ENCODE assay signal across 8 cellular contexts in genomic region chr2:158457092-158457825, GRCh38. TPM values are rescaled to one million over a fixed set of nuclear protein-coding genes. Genes with fewer than 3 reads are reported as not detected.
DNase-seq lines count a peak whose midpoint lies in the region; ATAC-seq and TF ChIP-seq lines count a peak whose summit lies in the region.

No MANE protein-coding gene starts in this region.

- H3K27ac Mint-ChIP-seq in CD14-positive monocyte (peak overlapping the region; percentile 70 to 93 (median 82)), nephron progenitor cell (peak overlapping the region; percentile 97)
- peak overlapping the region; percentile 92 for H3K27ac Mint-ChIP-seq in activated T-helper 1 cell treated with anti-CD3 and anti-CD28 coated beads, Interleukin-12 subunit alpha, Interleukin-12 subunit beta, Interleukin-2, Interleukin-4 antibody, amounts not matched to agents 30 ng/mL and 10 ng/mL and 1 ng/mL, durations not matched to agents 14 hours and 24 hours and 36 hours

- H3K27ac ChIP-seq in stomach smooth muscle (ENCODE audit: low read length) = peak overlapping the region; percentile 78

- peak overlapping the region; percentile 71 for H3K9ac ChIP-seq in stomach smooth muscle (ENCODE audit: low read length in 2 of 2)

- TF ChIP-seq CTCF in CD14-positive monocyte (IDR thresholded peaks at IDR 0.05) = peak; percentile 2
- TF ChIP-seq CTCF in fibroblast of the aortic adventitia (IDR thresholded peaks at IDR 0.05; ENCODE audit: insufficient read depth, low read length) = peak; percentile 22
- no peak for TF ChIP-seq CTCF in nephron progenitor cell (IDR thresholded peaks at IDR 0.05)

- H3K36me3 Mint-ChIP-seq in CD14-positive monocyte (no peaks in the 10 kb centered on the region), nephron progenitor cell (ENCODE audit: low read depth) (no peaks in the 10 kb centered on the region)
- H3K36me3 Mint-ChIP-seq in activated T-helper 1 cell treated with anti-CD3 and anti-CD28 coated beads, Interleukin-12 subunit alpha, Interleukin-12 subunit beta, Interleukin-2, Interleukin-4 antibody, amounts not matched to agents 30 ng/mL and 10 ng/mL and 1 ng/mL, durations not matched to agents 14 hours and 24 hours and 36 hours (ENCODE audit: low read depth) = peaks cover 10% of the 10 kb centered on the region

- H3K27me3 Mint-ChIP-seq in CD14-positive monocyte (ENCODE audit: low read depth in 3 of 3) (peaks cover 6 to 20% (median 15%) of the 10 kb centered on the region in 3 donors), nephron progenitor cell (ENCODE audit: low read depth, poor library complexity) (no peaks in the 10 kb centered on the region)
- peaks cover 26% of the 10 kb centered on the region for H3K27me3 Mint-ChIP-seq in activated T-helper 1 cell treated with anti-CD3 and anti-CD28 coated beads, Interleukin-12 subunit alpha, Interleukin-12 subunit beta, Interleukin-2, Interleukin-4 antibody, amounts not matched to agents 30 ng/mL and 10 ng/mL and 1 ng/mL, durations not matched to agents 14 hours and 24 hours and 36 hours (ENCODE audit: insufficient read depth)

- H3K4me1 Mint-ChIP-seq in CD14-positive monocyte (peaks cover 34% of the 10 kb centered on the region), nephron progenitor cell (peaks cover 49% of the 10 kb centered on the region)
- peaks cover 23% of the 10 kb centered on the region for H3K4me1 Mint-ChIP-seq in activated T-helper 1 cell treated with anti-CD3 and anti-CD28 coated beads, Interleukin-12 subunit alpha, Interleukin-12 subunit beta, Interleukin-2, Interleukin-4 antibody, amounts not matched to agents 30 ng/mL and 10 ng/mL and 1 ng/mL, durations not matched to agents 14 hours and 24 hours and 36 hours (ENCODE audit: low read depth)

- H3K4me3 Mint-ChIP-seq in CD14-positive monocyte (peak overlapping the region; percentile 96 to 98), nephron progenitor cell (peak overlapping the region; percentile 98)
- peak overlapping the region; percentile 98 for H3K4me3 Mint-ChIP-seq in activated T-helper 1 cell treated with anti-CD3 and anti-CD28 coated beads, Interleukin-12 subunit alpha, Interleukin-12 subunit beta, Interleukin-2, Interleukin-4 antibody, amounts not matched to agents 30 ng/mL and 10 ng/mL and 1 ng/mL, durations not matched to agents 14 hours and 24 hours and 36 hours

- H3K4me3 ChIP-seq in fibroblast of the aortic adventitia (ENCODE audit: low read depth, low read length) (peak overlapping the region; percentile 86), stomach smooth muscle (ENCODE audit: low read length in 2 of 2) (peak overlapping the region; percentile 84 to 87)

- DNase-seq in CD14-positive monocyte (ENCODE audit: low spot score) (peak; percentile 49), OCI-M1 (lab: John Stamatoyannopoulos, UW) (peak; percentile 82), fibroblast of the aortic adventitia (ENCODE audit: low read depth) (peak; percentile 56), nephron progenitor cell (peak; percentile 76)
- peak; percentile 39 for DNase-seq in activated T-helper 1 cell treated with anti-CD3 and anti-CD28 coated beads, Interleukin-12 subunit alpha, Interleukin-12 subunit beta, Interleukin-2, Interleukin-4 antibody, amounts not matched to agents 30 ng/mL and 10 ng/mL and 1 ng/mL, durations not matched to agents 14 hours and 24 hours and 36 hours (ENCODE audit: low spot score)

- no peaks in the 10 kb centered on the region for H3K9me3 Mint-ChIP-seq in CD14-positive monocyte
- H3K9me3 Mint-ChIP-seq in activated T-helper 1 cell treated with anti-CD3 and anti-CD28 coated beads, Interleukin-12 subunit alpha, Interleukin-12 subunit beta, Interleukin-2, Interleukin-4 antibody, amounts not matched to agents 30 ng/mL and 10 ng/mL and 1 ng/mL, durations not matched to agents 14 hours and 24 hours and 36 hours = no peaks in the 10 kb centered on the region
- H3K9me3 Mint-ChIP-seq in nephron progenitor cell = no peaks in the 10 kb centered on the region

- H3K27me3 ChIP-seq in stomach smooth muscle (ENCODE audit: control insufficient read depth in 1 of 2, insufficient read depth in 2 of 2, low read length in 2 of 2) = no peaks in the 10 kb centered on the region

- peak; percentile 36 for ATAC-seq in GM19351 (IDR thresholded peaks at IDR 0.05; ENCODE audit: unreplicated experiment)
- peak; percentile 36 for ATAC-seq in HG03460 (IDR thresholded peaks at IDR 0.05; ENCODE audit: unreplicated experiment)

- no peaks in the 10 kb centered on the region for H3K36me3 ChIP-seq in stomach smooth muscle (ENCODE audit: control insufficient read depth in 2 of 2, insufficient read depth in 2 of 2, low read length in 2 of 2)

- intact Hi-C loops in CD14-positive monocyte (cut with micrococcal nuclease) = no loop called here
- intact Hi-C loops in activated T-helper 1 cell treated with anti-CD3 and anti-CD28 coated beads, Interleukin-12 subunit alpha, Interleukin-12 subunit beta, Interleukin-2, Interleukin-4 antibody, amounts not matched to agents 30 ng/mL and 10 ng/mL and 1 ng/mL, durations not matched to agents 14 hours and 24 hours and 36 hours (cut with micrococcal nuclease) = loop anchor here (2.0 to 5.0 kb wide), 12 partner anchors 50 to 1255 kb away; partner anchors contain the start of genes ACVR1, ACVR1C, MARCHF7 and WDSUB1

- no peaks in the 10 kb centered on the region for H3K9me3 ChIP-seq in stomach smooth muscle (ENCODE audit: control insufficient read depth in 2 of 2, low read length in 2 of 2)

- H3K4me1 ChIP-seq in stomach smooth muscle (ENCODE audit: control insufficient read depth, insufficient read depth, low read length) = peaks cover 7% of the 10 kb centered on the region

RNA-seq across cellular contexts. Expression of gene PKP4, which starts 0.5 kb away (rescaled TPM):
- under 1 TPM; 0.33 to 0.73 TPM for polyA plus RNA-seq in CD14-positive monocyte
- total RNA-seq in activated T-helper 1 cell treated with anti-CD3 and anti-CD28 coated beads, Interleukin-12 subunit alpha, Interleukin-12 subunit beta, Interleukin-2, Interleukin-4 antibody, amounts not matched to agents 30 ng/mL and 10 ng/mL and 1 ng/mL, durations not matched to agents 14 hours and 24 hours and 36 hours = 28.4 and 30.3 TPM in 2 replicates
- 33.3 and 38.0 TPM in 2 replicates for total RNA-seq in fibroblast of the aortic adventitia (ENCODE audit: low replicate concordance)

RNA-seq across cellular contexts. Expression of gene CCDC148, which starts 0.7 kb away (rescaled TPM):
- not detected for polyA plus RNA-seq in CD14-positive monocyte
- total RNA-seq in activated T-helper 1 cell treated with anti-CD3 and anti-CD28 coated beads, Interleukin-12 subunit alpha, Interleukin-12 subunit beta, Interleukin-2, Interleukin-4 antibody, amounts not matched to agents 30 ng/mL and 10 ng/mL and 1 ng/mL, durations not matched to agents 14 hours and 24 hours and 36 hours = 0.36 TPM in 1 of 2 replicates, not detected in the other
- 0.72 and 9.1 TPM in 2 replicates for total RNA-seq in fibroblast of the aortic adventitia (ENCODE audit: low replicate concordance)

Comparison
In these comparisons a context has a peak if more than half of its experiments do, and no peak if none do; other contexts are left out.
1. Peak in every context shown above with its lines: DNase-seq, ATAC-seq, H3K4me3 ChIP-seq and H3K27ac ChIP-seq.